In genomic region chr7:32658034-32658944, GRCh38 we compare ENCODE assay signal across 1 cellular context.
TF ChIP-seq lines count a peak whose summit lies in the region.

No MANE protein-coding gene starts in this region.

TF ChIP-seq in K562, 482 proteins besides CTCF, POLR2A, EP300 and RAD21 (continued from another document and continues in another):
- TF ChIP-seq ARID4B (CRISPR knock-in tag; IDR thresholded peaks at IDR 0.05) = no peak
- TF ChIP-seq ZFP36 (IDR thresholded peaks at IDR 0.05; ENCODE audit: low read depth, low read length, partially characterized antibody) = peak; percentile 60
- TF ChIP-seq MTA1 (IDR thresholded peaks at IDR 0.05; ENCODE audit: borderline replicate concordance) = no peak
- TF ChIP-seq E2F3 (CRISPR knock-in tag; IDR thresholded peaks at IDR 0.05) = no peak
- TF ChIP-seq ZNF77 (CRISPR knock-in tag; IDR thresholded peaks at IDR 0.05) = no peak
- peak; percentile 45 to 82 for TF ChIP-seq E2F6 (IDR thresholded peaks at IDR 0.05; ENCODE audit: borderline replicate concordance in 1 of 2, extremely low read depth in 1 of 2, insufficient read depth in 1 of 2, insufficient read length in 1 of 2, low read depth in 1 of 2, low read length in 1 of 2, poor library complexity in 1 of 2, severe bottlenecking in 1 of 2)
- TF ChIP-seq MGA (IDR thresholded peaks at IDR 0.05) = peak; percentile 89
- peak in 1 of 2 experiments; percentile 91; a peak in 2 of 4 replicates for TF ChIP-seq BCLAF1 (IDR thresholded peaks at IDR 0.05; ENCODE audit: borderline replicate concordance in 1 of 2, control insufficient read depth in 1 of 2, low read depth in 2 of 2, low read length in 1 of 2)
- TF ChIP-seq ELF1 (tag; IDR thresholded peaks at IDR 0.05) = peak; percentile 35; the same call in 1 of the 2 replicates
- TF ChIP-seq RBFOX2 (IDR thresholded peaks at IDR 0.05; ENCODE audit: low read depth, low read length) = peak; percentile 40; the same call in 1 of the 2 replicates
- TF ChIP-seq CHAMP1 (IDR thresholded peaks at IDR 0.05) = no peak
- TF ChIP-seq TFAM (CRISPR knock-in tag; conservative IDR thresholded peaks at IDR 0.05) = no peak
- no peak for TF ChIP-seq EHMT2 (IDR thresholded peaks at IDR 0.05)
- TF ChIP-seq CREB3 (tag; conservative IDR thresholded peaks at IDR 0.05; ENCODE audit: low read depth) = no peak
- peak; percentile 38; the same call in 1 of the 2 replicates for TF ChIP-seq HCFC1 (IDR thresholded peaks at IDR 0.05; ENCODE audit: low read depth, low read length)
- no peak for TF ChIP-seq POU5F1 (IDR thresholded peaks at IDR 0.05; ENCODE audit: borderline replicate concordance, low read depth, low read length, partially characterized antibody)
- 0 out of 2 replicates have a peak, but pooled peaks have one; percentile 20 for TF ChIP-seq ETV1 (tag; conservative IDR thresholded peaks at IDR 0.05; ENCODE audit: low read depth)
- TF ChIP-seq NUFIP1 (IDR thresholded peaks at IDR 0.05; ENCODE audit: partially characterized antibody) = no peak
- TF ChIP-seq RUNX1 (IDR thresholded peaks at IDR 0.05; ENCODE audit: low read depth) = no peak
- TF ChIP-seq FOXK2 (conservative IDR thresholded peaks at IDR 0.05 in 1 of 2, IDR thresholded peaks at IDR 0.05 in 1 of 2; ENCODE audit: low read depth in 2 of 2) = peak; percentile 38 to 61; a peak in 2 of 4 replicates
- peak; percentile 20; the same call in 1 of the 2 replicates for TF ChIP-seq BHLHE40 (IDR thresholded peaks at IDR 0.05; ENCODE audit: low read length)
- no peak for TF ChIP-seq SIN3A (IDR thresholded peaks at IDR 0.05; ENCODE audit: borderline replicate concordance in 2 of 2, control insufficient read depth in 1 of 2, low read depth in 2 of 2, low read length in 2 of 2)
- TF ChIP-seq L3MBTL2 (IDR thresholded peaks at IDR 0.05) = peak; percentile 73; the same call in 1 of the 2 replicates
- peak; percentile 13; the same call in 1 of the 2 replicates for TF ChIP-seq CXXC5 (CRISPR knock-in tag; IDR thresholded peaks at IDR 0.05)
- peak in 1 of 2 experiments; percentile 60; a peak in 1 of 3 replicates for TF ChIP-seq CBX3 (IDR thresholded peaks at IDR 0.05; ENCODE audit: borderline replicate concordance in 1 of 2, low read length in 2 of 2)
- TF ChIP-seq YY1 (IDR thresholded peaks at IDR 0.05; ENCODE audit: borderline replicate concordance in 1 of 3, control insufficient read depth in 1 of 3, extremely low read depth in 1 of 3, insufficient read depth in 3 of 3, insufficient read length in 1 of 3, insufficient replicate concordance in 2 of 3, low read depth in 1 of 3, low read length in 2 of 3) = peak in 1 of 3 experiments; percentile 67
- no peak for TF ChIP-seq NFYB (IDR thresholded peaks at IDR 0.05; ENCODE audit: extremely low read depth, insufficient read length)
- no peak for TF ChIP-seq TAF1 (IDR thresholded peaks at IDR 0.05; ENCODE audit: control insufficient read depth, extremely low read depth, insufficient read depth, low read length, severe bottlenecking)
- no peak for TF ChIP-seq SUPT5H (IDR thresholded peaks at IDR 0.05)
- no peak for TF ChIP-seq HES1 (IDR thresholded peaks at IDR 0.05; ENCODE audit: low read depth)
